In genomic region chr1:148352470-148353118, GRCh38 we compare ENCODE assay signal across 14 cellular contexts.
"Had no signal": no experiment of that assay in that cellular context is flagged by ENCODE, and none has a peak within 500 bp of the region (broad histone marks: within the 10 kb centered on the region; RNA-seq: fewer than 3 reads in every experiment).

No MANE protein-coding gene starts in this region.

- H3K4me3 ChIP-seq: esophagus squamous epithelium, hepatocyte, lung, pancreas had no signal

- H3K4me2 ChIP-seq: hepatocyte had no signal

- H3K79me2 ChIP-seq: hepatocyte had no signal

- H3K4me1 ChIP-seq: pancreas had no signal

- H3K4me1 Mint-ChIP-seq: neural crest cell had no signal

- H3K36me3 ChIP-seq: esophagus squamous epithelium, pancreas had no signal

- H3K9me3 Mint-ChIP-seq: activated naive CD4-positive, alpha-beta T cell treated with anti-CD3 and anti-CD28 coated beads, Interleukin-2, amount 10 ng/mL, durations not matched to agents 7 days and 5 days; activated T-cell treated with anti-CD3 and anti-CD28 coated beads, Interleukin-2, amount 50 U/mL, for 24 hours; neural crest cell had no signal

- H3K27ac Mint-ChIP-seq: activated CD8-positive, alpha-beta memory T cell treated with anti-CD3 and anti-CD28 coated beads, Interleukin-2, amount 10 ng/mL, durations not matched to agents 7 days and 5 days; activated naive CD4-positive, alpha-beta T cell treated with anti-CD3 and anti-CD28 coated beads, Interleukin-2, amount 10 ng/mL, durations not matched to agents 7 days and 5 days; activated T-cell treated with anti-CD3 and anti-CD28 coated beads, Interleukin-2, amount 50 U/mL, for 24 hours had no signal

- H2AFZ ChIP-seq: hepatocyte had no signal

- H3K9me3 ChIP-seq: esophagus squamous epithelium, pancreas had no signal

- ATAC-seq: pancreas had no signal

- H3K4me3 Mint-ChIP-seq: activated CD8-positive, alpha-beta memory T cell treated with anti-CD3 and anti-CD28 coated beads, Interleukin-2, amount 10 ng/mL, durations not matched to agents 7 days and 5 days; activated naive CD4-positive, alpha-beta T cell treated with anti-CD3 and anti-CD28 coated beads, Interleukin-2, amount 10 ng/mL, durations not matched to agents 7 days and 5 days; activated T-cell treated with anti-CD3 and anti-CD28 coated beads, Interleukin-2, amount 50 U/mL, for 24 hours; neural crest cell had no signal

- H3K27ac ChIP-seq: esophagus squamous epithelium, hepatocyte, pancreas had no signal

- H3K36me3 Mint-ChIP-seq: activated CD8-positive, alpha-beta memory T cell treated with anti-CD3 and anti-CD28 coated beads, Interleukin-2, amount 10 ng/mL, durations not matched to agents 7 days and 5 days; activated naive CD4-positive, alpha-beta T cell treated with anti-CD3 and anti-CD28 coated beads, Interleukin-2, amount 10 ng/mL, durations not matched to agents 7 days and 5 days had no signal

- DNase-seq: activated CD4-positive, alpha-beta T cell treated with anti-CD3 and anti-CD28 coated beads for 1 hour; activated CD4-positive, alpha-beta T cell treated with anti-CD3 and anti-CD28 coated beads, Interleukin-2, amount 50 U/mL, for 4 hours; activated CD8-positive, alpha-beta memory T cell treated with anti-CD3 and anti-CD28 coated beads, Interleukin-2, amount 10 ng/mL, durations not matched to agents 7 days and 5 days; activated naive CD4-positive, alpha-beta T cell treated with anti-CD3 and anti-CD28 coated beads, Interleukin-2, amount 10 ng/mL, durations not matched to agents 7 days and 5 days; activated T-cell treated with anti-CD3 and anti-CD28 coated beads, Interleukin-2, amount 50 U/mL, for 24 hours; esophagus squamous epithelium; midbrain; pancreas; stimulated activated CD4-positive, alpha-beta T cell treated with anti-CD3 and anti-CD28 coated beads, Interleukin-12 subunit alpha, Interleukin-12 subunit beta, amount 100 ng/mL, for 4 hours; stimulated activated CD4-positive, alpha-beta T cell treated with anti-CD3 and anti-CD28 coated beads, Interleukin-2, amount 100 ng/mL, for 24 hours; T-helper 9 cell had no signal
